1 cellular context compared by ENCODE assay signal in the genomic region with DNA sequence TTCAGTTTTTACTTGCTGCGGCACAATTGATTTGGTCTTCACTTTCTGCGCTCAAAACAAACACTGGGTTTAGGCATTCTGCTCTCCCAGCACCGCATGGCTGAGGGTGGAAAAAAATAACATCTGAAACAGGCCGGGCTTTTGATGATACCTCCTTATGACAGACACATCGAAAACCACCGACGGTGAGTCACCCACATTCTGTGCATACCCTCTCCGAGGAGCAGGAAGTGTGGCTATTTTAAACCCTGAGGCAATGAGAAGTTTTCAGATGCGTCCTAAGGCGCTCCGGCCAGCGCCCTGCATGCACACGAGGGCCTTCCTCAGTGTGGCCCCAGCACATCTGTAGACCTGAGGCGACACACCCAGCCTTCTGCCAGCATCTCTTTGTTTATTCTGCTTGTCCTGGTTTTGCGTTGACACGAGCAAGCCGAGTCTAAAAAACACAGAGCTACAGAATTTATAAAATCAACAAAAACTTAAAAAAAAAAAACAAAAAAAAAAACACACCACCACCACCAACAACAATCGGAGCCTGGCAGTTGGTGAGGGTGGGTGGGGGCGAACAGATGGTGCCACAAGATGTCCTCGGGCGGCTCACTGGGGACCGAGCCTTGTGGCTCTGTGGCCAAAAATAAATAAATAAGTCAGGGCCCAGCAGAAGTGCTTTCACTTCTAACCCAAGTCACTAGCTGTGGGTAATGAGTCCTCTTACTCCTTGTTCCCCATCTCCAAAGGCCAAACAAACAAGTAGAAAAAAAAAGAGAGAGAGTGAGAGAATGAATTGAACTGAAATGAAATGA.
TF ChIP-seq lines count a peak whose summit lies in the region.

No MANE protein-coding gene starts in this region.

TF ChIP-seq in K562, 482 proteins besides CTCF, POLR2A, EP300 and RAD21 (continued from another document and continues in another):
- no peak for TF ChIP-seq ZNF407 (IDR thresholded peaks at IDR 0.05; ENCODE audit: low read depth)
- TF ChIP-seq, protein P1, sequence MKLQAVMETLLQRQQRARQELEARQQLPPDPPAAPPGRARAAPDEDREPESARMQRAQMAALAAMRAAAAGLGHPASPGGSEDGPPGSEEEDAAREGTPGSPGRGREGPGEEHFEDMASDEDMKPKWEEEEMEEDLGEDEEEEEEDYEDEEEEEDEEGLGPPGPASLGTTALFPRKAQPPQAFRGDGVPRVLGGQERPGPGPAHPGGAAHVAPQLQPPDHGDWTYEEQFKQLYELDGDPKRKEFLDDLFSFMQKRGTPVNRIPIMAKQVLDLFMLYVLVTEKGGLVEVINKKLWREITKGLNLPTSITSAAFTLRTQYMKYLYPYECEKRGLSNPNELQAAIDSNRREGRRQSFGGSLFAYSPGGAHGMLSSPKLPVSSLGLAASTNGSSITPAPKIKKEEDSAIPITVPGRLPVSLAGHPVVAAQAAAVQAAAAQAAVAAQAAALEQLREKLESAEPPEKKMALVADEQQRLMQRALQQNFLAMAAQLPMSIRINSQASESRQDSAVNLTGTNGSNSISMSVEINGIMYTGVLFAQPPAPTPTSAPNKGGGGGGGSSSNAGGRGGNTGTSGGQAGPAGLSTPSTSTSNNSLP (IDR thresholded peaks at IDR 0.05; ENCODE audit: borderline replicate concordance, low read depth, low read length) = peak; percentile 45; the same call in 1 of the 2 replicates
- TF ChIP-seq ZFP30 (CRISPR knock-in tag; IDR thresholded peaks at IDR 0.05; ENCODE audit: borderline replicate concordance) = no peak
- TF ChIP-seq ZNF609 (CRISPR knock-in tag; IDR thresholded peaks at IDR 0.05; ENCODE audit: borderline replicate concordance) = no peak
- TF ChIP-seq MYNN (IDR thresholded peaks at IDR 0.05) = peak; percentile 24; the same call in 1 of the 2 replicates
- TF ChIP-seq MYNN (CRISPR knock-in tag; IDR thresholded peaks at IDR 0.05) = no peak
- 0 out of 2 replicates have a peak, but pooled peaks have one; percentile 56 for TF ChIP-seq ZNF583 (CRISPR knock-in tag; IDR thresholded peaks at IDR 0.05)
- TF ChIP-seq ZNF274 (IDR thresholded peaks at IDR 0.05; ENCODE audit: borderline replicate concordance, low read depth, low read length) = no peak
- peak; percentile 42 for TF ChIP-seq RBFOX2 (IDR thresholded peaks at IDR 0.05; ENCODE audit: low read depth, low read length)
- TF ChIP-seq SREBF2 (CRISPR knock-in tag; IDR thresholded peaks at IDR 0.05) = no peak
- no peak for TF ChIP-seq XRCC4 (IDR thresholded peaks at IDR 0.05; ENCODE audit: extremely low read depth, insufficient read depth, insufficient read length)
- peak; percentile 36 for TF ChIP-seq FOS (IDR thresholded peaks at IDR 0.05; ENCODE audit: extremely low read depth, insufficient read length)
- TF ChIP-seq, protein P2, sequence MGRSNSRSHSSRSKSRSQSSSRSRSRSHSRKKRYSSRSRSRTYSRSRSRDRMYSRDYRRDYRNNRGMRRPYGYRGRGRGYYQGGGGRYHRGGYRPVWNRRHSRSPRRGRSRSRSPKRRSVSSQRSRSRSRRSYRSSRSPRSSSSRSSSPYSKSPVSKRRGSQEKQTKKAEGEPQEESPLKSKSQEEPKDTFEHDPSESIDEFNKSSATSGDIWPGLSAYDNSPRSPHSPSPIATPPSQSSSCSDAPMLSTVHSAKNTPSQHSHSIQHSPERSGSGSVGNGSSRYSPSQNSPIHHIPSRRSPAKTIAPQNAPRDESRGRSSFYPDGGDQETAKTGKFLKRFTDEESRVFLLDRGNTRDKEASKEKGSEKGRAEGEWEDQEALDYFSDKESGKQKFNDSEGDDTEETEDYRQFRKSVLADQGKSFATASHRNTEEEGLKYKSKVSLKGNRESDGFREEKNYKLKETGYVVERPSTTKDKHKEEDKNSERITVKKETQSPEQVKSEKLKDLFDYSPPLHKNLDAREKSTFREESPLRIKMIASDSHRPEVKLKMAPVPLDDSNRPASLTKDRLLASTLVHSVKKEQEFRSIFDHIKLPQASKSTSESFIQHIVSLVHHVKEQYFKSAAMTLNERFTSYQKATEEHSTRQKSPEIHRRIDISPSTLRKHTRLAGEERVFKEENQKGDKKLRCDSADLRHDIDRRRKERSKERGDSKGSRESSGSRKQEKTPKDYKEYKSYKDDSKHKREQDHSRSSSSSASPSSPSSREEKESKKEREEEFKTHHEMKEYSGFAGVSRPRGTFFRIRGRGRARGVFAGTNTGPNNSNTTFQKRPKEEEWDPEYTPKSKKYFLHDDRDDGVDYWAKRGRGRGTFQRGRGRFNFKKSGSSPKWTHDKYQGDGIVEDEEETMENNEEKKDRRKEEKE (IDR thresholded peaks at IDR 0.05; ENCODE audit: borderline replicate concordance in 1 of 2, control insufficient read depth in 1 of 2, low read depth in 2 of 2, low read length in 1 of 2) = no peak
- no peak for TF ChIP-seq SMAD1 (IDR thresholded peaks at IDR 0.05; ENCODE audit: low read depth, low read length, partially characterized antibody)
- no peak for TF ChIP-seq ZNF232 (CRISPR knock-in tag; IDR thresholded peaks at IDR 0.05)
- TF ChIP-seq FOXP4 (CRISPR knock-in tag; IDR thresholded peaks at IDR 0.05; ENCODE audit: borderline replicate concordance) = 0 out of 2 replicates have a peak, but pooled peaks have one; percentile 33
- no peak for TF ChIP-seq CREBBP (IDR thresholded peaks at IDR 0.05; ENCODE audit: low read depth, low read length)
- TF ChIP-seq FOSL1 (tag; conservative IDR thresholded peaks at IDR 0.05) = peak; percentile 97
- no peak for TF ChIP-seq ZNF239 (CRISPR knock-in tag; IDR thresholded peaks at IDR 0.05)
- TF ChIP-seq MEF2A (IDR thresholded peaks at IDR 0.05; ENCODE audit: control insufficient read depth, low read depth, low read length) = peak; percentile 86
- no peak for TF ChIP-seq ZNF696 (CRISPR knock-in tag; conservative IDR thresholded peaks at IDR 0.05)
- TF ChIP-seq NCOR1 (IDR thresholded peaks at IDR 0.05) = no peak
- TF ChIP-seq AFF1 (IDR thresholded peaks at IDR 0.05; ENCODE audit: low read depth in 1 of 2, partially characterized antibody in 2 of 2) = no peak
